In genomic region chr16:14456793-14457481, GRCh38 we compare ENCODE assay signal across 18 cellular contexts.
"Had no signal": no experiment of that assay in that cellular context is flagged by ENCODE, and none has a peak within 500 bp of the region (broad histone marks: within the 10 kb centered on the region; RNA-seq: fewer than 3 reads in every experiment).

No MANE protein-coding gene starts in this region.

- H3K4me1 ChIP-seq: ascending aorta had no signal

- H3K27me3 Mint-ChIP-seq: activated naive CD8-positive, alpha-beta T cell treated with anti-CD3 and anti-CD28 coated beads, Interleukin-2, amount 10 ng/mL, durations not matched to agents 7 days and 5 days; dendritic cell treated with granulocyte-macrophage colony-stimulating factor and Interleukin-4, amounts not matched to agents 40 ng/mL and 50 ng/mL, for 4 days; effector memory CD8-positive, alpha-beta T cell; T-cell had no signal

- H3K27me3 ChIP-seq: ascending aorta had no signal

- H3K27ac Mint-ChIP-seq: activated CD8-positive, alpha-beta T cell treated with anti-CD3 and anti-CD28 coated beads, Interleukin-2, amount 10 ng/mL, durations not matched to agents 7 days and 5 days; activated naive CD8-positive, alpha-beta T cell treated with anti-CD3 and anti-CD28 coated beads, Interleukin-2, amount 10 ng/mL, durations not matched to agents 7 days and 5 days; dendritic cell treated with granulocyte-macrophage colony-stimulating factor and Interleukin-4, amounts not matched to agents 40 ng/mL and 50 ng/mL, for 4 days; natural killer cell; T-cell had no signal

- ATAC-seq: activated CD8-positive, alpha-beta T cell treated with anti-CD3 and anti-CD28 coated beads, Interleukin-2, amount 10 ng/mL, durations not matched to agents 7 days and 5 days; effector memory CD8-positive, alpha-beta T cell; natural killer cell; psoas muscle; T-cell had no signal

- H3K4me3 Mint-ChIP-seq: activated CD8-positive, alpha-beta T cell treated with anti-CD3 and anti-CD28 coated beads, Interleukin-2, amount 10 ng/mL, durations not matched to agents 7 days and 5 days; activated naive CD8-positive, alpha-beta T cell treated with anti-CD3 and anti-CD28 coated beads, Interleukin-2, amount 10 ng/mL, durations not matched to agents 7 days and 5 days; dendritic cell treated with granulocyte-macrophage colony-stimulating factor and Interleukin-4, amounts not matched to agents 40 ng/mL and 50 ng/mL, for 4 days; effector memory CD8-positive, alpha-beta T cell; natural killer cell; T-cell had no signal

- H3K9me3 ChIP-seq: ascending aorta, psoas muscle had no signal

- H3K36me3 Mint-ChIP-seq: natural killer cell had no signal

- H3K4me3 ChIP-seq: ascending aorta, psoas muscle had no signal

- H3K9me3 Mint-ChIP-seq: activated naive CD8-positive, alpha-beta T cell treated with anti-CD3 and anti-CD28 coated beads, Interleukin-2, amount 10 ng/mL, durations not matched to agents 7 days and 5 days; dendritic cell treated with granulocyte-macrophage colony-stimulating factor and Interleukin-4, amounts not matched to agents 40 ng/mL and 50 ng/mL, for 4 days; effector memory CD8-positive, alpha-beta T cell; natural killer cell; T-cell had no signal

- H3K27ac ChIP-seq: ascending aorta, epithelial cell of prostate, psoas muscle, WERI-Rb-1 had no signal

- DNase-seq: activated CD4-positive, alpha-beta T cell treated with anti-CD3 and anti-CD28 coated beads for 48 hours; activated CD8-positive, alpha-beta memory T cell treated with anti-CD3 and anti-CD28 coated beads, Interleukin-2, amount 50 U/mL, for 48 hours; activated CD8-positive, alpha-beta T cell treated with anti-CD3 and anti-CD28 coated beads, Interleukin-2, amount 10 ng/mL, durations not matched to agents 7 days and 5 days; activated naive CD8-positive, alpha-beta T cell treated with anti-CD3 and anti-CD28 coated beads, Interleukin-2, amount 10 ng/mL, durations not matched to agents 7 days and 5 days; central memory CD4-positive, alpha-beta T cell; effector memory CD8-positive, alpha-beta T cell; glutamatergic neuron; natural killer cell; psoas muscle; stimulated activated CD4-positive, alpha-beta T cell treated with anti-CD3 and anti-CD28 coated beads, Interleukin-2, amount 100 ng/mL, for 48 hours; stimulated activated naive CD4-positive, alpha-beta T cell treated with Interleukin-2 at 50 U/mL for 16 hours; T-cell; T1000; trophoblast cell; WERI-Rb-1 had no signal

- H3K36me3 ChIP-seq: WERI-Rb-1 had no signal
